Comparison of ENCODE assay signal across 1 cellular context in the genomic region with DNA sequence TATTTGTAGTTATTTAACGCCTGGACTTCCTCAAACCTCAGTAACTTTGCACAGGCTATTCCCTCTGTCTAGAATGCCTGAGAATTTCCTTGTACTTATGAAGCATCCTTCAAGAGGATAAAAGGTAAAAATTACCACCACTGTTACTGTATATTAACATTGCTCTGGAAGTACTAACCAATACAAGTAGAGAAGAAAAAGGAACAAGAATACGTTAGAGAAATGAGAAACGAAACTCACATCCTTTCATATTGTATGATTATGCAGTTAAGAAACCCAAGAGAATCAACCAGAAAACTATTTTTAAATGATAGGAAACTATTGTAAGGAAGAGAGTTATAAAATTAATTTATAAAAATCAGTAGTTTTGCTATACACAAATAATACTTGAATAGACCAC.
TF ChIP-seq lines count a peak whose summit lies in the region.

No MANE protein-coding gene starts in this region.

TF ChIP-seq in GM23338, 12 proteins besides CTCF, POLR2A, EP300 and RAD21 (continued from another document):
- TF ChIP-seq, protein P1, sequence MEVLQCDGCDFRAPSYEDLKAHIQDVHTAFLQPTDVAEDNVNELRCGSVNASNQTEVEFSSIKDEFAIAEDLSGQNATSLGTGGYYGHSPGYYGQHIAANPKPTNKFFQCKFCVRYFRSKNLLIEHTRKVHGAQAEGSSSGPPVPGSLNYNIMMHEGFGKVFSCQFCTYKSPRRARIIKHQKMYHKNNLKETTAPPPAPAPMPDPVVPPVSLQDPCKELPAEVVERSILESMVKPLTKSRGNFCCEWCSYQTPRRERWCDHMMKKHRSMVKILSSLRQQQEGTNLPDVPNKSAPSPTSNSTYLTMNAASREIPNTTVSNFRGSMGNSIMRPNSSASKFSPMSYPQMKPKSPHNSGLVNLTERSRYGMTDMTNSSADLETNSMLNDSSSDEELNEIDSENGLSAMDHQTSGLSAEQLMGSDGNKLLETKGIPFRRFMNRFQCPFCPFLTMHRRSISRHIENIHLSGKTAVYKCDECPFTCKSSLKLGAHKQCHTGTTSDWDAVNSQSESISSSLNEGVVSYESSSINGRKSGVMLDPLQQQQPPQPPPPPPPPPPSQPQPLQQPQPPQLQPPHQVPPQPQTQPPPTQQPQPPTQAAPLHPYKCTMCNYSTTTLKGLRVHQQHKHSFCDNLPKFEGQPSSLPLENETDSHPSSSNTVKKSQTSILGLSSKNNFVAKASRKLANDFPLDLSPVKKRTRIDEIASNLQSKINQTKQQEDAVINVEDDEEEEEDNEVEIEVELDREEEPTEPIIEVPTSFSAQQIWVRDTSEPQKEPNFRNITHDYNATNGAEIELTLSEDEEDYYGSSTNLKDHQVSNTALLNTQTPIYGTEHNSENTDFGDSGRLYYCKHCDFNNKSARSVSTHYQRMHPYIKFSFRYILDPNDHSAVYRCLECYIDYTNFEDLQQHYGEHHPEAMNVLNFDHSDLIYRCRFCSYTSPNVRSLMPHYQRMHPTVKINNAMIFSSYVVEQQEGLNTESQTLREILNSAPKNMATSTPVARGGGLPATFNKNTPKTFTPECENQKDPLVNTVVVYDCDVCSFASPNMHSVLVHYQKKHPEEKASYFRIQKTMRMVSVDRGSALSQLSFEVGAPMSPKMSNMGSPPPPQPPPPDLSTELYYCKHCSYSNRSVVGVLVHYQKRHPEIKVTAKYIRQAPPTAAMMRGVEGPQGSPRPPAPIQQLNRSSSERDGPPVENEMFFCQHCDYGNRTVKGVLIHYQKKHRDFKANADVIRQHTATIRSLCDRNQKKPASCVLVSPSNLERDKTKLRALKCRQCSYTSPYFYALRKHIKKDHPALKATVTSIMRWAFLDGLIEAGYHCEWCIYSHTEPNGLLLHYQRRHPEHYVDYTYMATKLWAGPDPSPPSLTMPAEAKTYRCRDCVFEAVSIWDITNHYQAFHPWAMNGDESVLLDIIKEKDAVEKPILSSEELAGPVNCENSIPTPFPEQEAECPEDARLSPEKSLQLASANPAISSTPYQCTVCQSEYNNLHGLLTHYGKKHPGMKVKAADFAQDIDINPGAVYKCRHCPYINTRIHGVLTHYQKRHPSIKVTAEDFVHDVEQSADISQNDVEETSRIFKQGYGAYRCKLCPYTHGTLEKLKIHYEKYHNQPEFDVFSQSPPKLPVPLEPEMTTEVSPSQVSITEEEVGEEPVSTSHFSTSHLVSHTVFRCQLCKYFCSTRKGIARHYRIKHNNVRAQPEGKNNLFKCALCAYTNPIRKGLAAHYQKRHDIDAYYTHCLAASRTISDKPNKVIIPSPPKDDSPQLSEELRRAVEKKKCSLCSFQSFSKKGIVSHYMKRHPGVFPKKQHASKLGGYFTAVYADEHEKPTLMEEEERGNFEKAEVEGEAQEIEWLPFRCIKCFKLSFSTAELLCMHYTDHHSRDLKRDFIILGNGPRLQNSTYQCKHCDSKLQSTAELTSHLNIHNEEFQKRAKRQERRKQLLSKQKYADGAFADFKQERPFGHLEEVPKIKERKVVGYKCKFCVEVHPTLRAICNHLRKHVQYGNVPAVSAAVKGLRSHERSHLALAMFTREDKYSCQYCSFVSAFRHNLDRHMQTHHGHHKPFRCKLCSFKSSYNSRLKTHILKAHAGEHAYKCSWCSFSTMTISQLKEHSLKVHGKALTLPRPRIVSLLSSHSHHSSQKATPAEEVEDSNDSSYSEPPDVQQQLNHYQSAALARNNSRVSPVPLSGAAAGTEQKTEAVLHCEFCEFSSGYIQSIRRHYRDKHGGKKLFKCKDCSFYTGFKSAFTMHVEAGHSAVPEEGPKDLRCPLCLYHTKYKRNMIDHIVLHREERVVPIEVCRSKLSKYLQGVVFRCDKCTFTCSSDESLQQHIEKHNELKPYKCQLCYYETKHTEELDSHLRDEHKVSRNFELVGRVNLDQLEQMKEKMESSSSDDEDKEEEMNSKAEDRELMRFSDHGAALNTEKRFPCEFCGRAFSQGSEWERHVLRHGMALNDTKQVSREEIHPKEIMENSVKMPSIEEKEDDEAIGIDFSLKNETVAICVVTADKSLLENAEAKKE (CRISPR knock-in tag; IDR thresholded peaks at IDR 0.05): no peak
- TF ChIP-seq, protein P2, sequence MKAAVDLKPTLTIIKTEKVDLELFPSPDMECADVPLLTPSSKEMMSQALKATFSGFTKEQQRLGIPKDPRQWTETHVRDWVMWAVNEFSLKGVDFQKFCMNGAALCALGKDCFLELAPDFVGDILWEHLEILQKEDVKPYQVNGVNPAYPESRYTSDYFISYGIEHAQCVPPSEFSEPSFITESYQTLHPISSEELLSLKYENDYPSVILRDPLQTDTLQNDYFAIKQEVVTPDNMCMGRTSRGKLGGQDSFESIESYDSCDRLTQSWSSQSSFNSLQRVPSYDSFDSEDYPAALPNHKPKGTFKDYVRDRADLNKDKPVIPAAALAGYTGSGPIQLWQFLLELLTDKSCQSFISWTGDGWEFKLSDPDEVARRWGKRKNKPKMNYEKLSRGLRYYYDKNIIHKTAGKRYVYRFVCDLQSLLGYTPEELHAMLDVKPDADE (IDR thresholded peaks at IDR 0.05): no peak
